1 cellular context compared by ENCODE assay signal in the genomic region with DNA sequence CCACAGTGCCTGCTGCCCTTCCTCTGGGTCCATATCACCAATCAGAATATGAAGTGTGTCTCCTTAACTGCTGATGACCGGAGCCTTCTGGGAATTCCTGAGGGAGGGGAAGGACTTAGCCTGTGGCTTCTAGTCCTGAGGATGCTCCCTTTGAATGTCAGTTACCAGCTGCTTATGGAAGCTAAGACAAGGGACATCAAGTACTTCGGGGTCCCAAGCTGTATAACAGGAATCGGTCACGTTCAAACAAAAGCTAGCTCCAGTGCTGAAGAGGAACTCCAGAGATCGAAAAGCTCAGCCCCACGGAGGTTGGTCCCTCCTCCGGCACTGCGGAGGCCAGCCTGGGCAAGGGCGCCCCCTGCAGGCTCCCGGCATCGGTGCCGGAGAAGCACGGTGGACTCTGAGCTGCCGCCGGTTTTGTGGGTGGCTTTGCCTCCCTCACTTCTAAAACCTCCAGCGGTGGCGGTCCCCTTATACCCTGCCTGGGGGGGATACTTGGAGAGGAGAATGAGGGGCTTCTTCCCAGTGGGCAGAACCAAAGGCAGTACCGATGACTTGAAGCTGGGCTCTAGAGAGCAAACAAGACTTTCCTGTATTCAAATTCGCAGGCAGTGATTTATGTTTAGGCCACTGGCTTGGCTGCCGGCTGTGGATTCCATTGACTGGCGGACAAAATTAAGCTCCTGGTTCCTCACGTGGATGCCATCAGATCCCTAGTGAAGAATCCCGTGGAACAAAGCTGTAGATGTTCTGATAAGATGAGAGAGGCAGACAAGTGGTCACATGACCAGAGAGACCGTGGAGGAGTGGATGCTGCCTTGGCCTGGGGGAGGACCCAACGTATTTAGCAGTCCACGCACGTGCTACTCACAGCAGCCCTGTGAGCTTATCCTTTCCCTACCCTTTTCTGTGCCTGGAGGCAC.
TF ChIP-seq lines count a peak whose summit lies in the region.

No MANE protein-coding gene starts in this region.

TF ChIP-seq in K562, 482 proteins besides CTCF, POLR2A, EP300 and RAD21 (continued from another document and continues in another):
- TF ChIP-seq, protein P1, sequence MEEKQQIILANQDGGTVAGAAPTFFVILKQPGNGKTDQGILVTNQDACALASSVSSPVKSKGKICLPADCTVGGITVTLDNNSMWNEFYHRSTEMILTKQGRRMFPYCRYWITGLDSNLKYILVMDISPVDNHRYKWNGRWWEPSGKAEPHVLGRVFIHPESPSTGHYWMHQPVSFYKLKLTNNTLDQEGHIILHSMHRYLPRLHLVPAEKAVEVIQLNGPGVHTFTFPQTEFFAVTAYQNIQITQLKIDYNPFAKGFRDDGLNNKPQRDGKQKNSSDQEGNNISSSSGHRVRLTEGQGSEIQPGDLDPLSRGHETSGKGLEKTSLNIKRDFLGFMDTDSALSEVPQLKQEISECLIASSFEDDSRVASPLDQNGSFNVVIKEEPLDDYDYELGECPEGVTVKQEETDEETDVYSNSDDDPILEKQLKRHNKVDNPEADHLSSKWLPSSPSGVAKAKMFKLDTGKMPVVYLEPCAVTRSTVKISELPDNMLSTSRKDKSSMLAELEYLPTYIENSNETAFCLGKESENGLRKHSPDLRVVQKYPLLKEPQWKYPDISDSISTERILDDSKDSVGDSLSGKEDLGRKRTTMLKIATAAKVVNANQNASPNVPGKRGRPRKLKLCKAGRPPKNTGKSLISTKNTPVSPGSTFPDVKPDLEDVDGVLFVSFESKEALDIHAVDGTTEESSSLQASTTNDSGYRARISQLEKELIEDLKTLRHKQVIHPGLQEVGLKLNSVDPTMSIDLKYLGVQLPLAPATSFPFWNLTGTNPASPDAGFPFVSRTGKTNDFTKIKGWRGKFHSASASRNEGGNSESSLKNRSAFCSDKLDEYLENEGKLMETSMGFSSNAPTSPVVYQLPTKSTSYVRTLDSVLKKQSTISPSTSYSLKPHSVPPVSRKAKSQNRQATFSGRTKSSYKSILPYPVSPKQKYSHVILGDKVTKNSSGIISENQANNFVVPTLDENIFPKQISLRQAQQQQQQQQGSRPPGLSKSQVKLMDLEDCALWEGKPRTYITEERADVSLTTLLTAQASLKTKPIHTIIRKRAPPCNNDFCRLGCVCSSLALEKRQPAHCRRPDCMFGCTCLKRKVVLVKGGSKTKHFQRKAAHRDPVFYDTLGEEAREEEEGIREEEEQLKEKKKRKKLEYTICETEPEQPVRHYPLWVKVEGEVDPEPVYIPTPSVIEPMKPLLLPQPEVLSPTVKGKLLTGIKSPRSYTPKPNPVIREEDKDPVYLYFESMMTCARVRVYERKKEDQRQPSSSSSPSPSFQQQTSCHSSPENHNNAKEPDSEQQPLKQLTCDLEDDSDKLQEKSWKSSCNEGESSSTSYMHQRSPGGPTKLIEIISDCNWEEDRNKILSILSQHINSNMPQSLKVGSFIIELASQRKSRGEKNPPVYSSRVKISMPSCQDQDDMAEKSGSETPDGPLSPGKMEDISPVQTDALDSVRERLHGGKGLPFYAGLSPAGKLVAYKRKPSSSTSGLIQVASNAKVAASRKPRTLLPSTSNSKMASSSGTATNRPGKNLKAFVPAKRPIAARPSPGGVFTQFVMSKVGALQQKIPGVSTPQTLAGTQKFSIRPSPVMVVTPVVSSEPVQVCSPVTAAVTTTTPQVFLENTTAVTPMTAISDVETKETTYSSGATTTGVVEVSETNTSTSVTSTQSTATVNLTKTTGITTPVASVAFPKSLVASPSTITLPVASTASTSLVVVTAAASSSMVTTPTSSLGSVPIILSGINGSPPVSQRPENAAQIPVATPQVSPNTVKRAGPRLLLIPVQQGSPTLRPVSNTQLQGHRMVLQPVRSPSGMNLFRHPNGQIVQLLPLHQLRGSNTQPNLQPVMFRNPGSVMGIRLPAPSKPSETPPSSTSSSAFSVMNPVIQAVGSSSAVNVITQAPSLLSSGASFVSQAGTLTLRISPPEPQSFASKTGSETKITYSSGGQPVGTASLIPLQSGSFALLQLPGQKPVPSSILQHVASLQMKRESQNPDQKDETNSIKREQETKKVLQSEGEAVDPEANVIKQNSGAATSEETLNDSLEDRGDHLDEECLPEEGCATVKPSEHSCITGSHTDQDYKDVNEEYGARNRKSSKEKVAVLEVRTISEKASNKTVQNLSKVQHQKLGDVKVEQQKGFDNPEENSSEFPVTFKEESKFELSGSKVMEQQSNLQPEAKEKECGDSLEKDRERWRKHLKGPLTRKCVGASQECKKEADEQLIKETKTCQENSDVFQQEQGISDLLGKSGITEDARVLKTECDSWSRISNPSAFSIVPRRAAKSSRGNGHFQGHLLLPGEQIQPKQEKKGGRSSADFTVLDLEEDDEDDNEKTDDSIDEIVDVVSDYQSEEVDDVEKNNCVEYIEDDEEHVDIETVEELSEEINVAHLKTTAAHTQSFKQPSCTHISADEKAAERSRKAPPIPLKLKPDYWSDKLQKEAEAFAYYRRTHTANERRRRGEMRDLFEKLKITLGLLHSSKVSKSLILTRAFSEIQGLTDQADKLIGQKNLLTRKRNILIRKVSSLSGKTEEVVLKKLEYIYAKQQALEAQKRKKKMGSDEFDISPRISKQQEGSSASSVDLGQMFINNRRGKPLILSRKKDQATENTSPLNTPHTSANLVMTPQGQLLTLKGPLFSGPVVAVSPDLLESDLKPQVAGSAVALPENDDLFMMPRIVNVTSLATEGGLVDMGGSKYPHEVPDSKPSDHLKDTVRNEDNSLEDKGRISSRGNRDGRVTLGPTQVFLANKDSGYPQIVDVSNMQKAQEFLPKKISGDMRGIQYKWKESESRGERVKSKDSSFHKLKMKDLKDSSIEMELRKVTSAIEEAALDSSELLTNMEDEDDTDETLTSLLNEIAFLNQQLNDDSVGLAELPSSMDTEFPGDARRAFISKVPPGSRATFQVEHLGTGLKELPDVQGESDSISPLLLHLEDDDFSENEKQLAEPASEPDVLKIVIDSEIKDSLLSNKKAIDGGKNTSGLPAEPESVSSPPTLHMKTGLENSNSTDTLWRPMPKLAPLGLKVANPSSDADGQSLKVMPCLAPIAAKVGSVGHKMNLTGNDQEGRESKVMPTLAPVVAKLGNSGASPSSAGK (IDR thresholded peaks at IDR 0.05): no peak
- no peak for TF ChIP-seq JUNB (CRISPR knock-in tag; conservative IDR thresholded peaks at IDR 0.05)
- no peak for TF ChIP-seq MIER1 (IDR thresholded peaks at IDR 0.05; ENCODE audit: low read depth)
- TF ChIP-seq CBX5 (IDR thresholded peaks at IDR 0.05; ENCODE audit: borderline replicate concordance, low read depth): 0 out of 2 replicates have a peak, but pooled peaks have one; percentile 27
- no peak; the same call in 1 of the 2 replicates for TF ChIP-seq VEZF1 (CRISPR knock-in tag; IDR thresholded peaks at IDR 0.05)
- TF ChIP-seq DPF2 (IDR thresholded peaks at IDR 0.05): peak; percentile 41; the same call in 1 of the 2 replicates
- 0 out of 2 replicates have a peak, but pooled peaks have one; percentile 70 for TF ChIP-seq ZBTB9 (CRISPR knock-in tag; IDR thresholded peaks at IDR 0.05)
- no peak for TF ChIP-seq KAT2B (IDR thresholded peaks at IDR 0.05; ENCODE audit: low read depth, low read length)
- TF ChIP-seq MLLT1 (IDR thresholded peaks at IDR 0.05): no peak
- no peak for TF ChIP-seq MYBL2 (IDR thresholded peaks at IDR 0.05; ENCODE audit: low read depth)
- no peak for TF ChIP-seq MYBL2 (CRISPR knock-in tag; IDR thresholded peaks at IDR 0.05; ENCODE audit: borderline replicate concordance)
- no peak for TF ChIP-seq ZNF780A (CRISPR knock-in tag; IDR thresholded peaks at IDR 0.05)
- TF ChIP-seq ARID4B (CRISPR knock-in tag; IDR thresholded peaks at IDR 0.05): no peak
- TF ChIP-seq, protein P2, sequence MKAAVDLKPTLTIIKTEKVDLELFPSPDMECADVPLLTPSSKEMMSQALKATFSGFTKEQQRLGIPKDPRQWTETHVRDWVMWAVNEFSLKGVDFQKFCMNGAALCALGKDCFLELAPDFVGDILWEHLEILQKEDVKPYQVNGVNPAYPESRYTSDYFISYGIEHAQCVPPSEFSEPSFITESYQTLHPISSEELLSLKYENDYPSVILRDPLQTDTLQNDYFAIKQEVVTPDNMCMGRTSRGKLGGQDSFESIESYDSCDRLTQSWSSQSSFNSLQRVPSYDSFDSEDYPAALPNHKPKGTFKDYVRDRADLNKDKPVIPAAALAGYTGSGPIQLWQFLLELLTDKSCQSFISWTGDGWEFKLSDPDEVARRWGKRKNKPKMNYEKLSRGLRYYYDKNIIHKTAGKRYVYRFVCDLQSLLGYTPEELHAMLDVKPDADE (conservative IDR thresholded peaks at IDR 0.05; ENCODE audit: control insufficient read depth, low read depth, low read length): no peak
- no peak for TF ChIP-seq ZNF165 (CRISPR knock-in tag; IDR thresholded peaks at IDR 0.05; ENCODE audit: borderline replicate concordance)
- no peak for TF ChIP-seq HNRNPLL (IDR thresholded peaks at IDR 0.05; ENCODE audit: low read depth, low read length, poor library complexity, severe bottlenecking)
- TF ChIP-seq PTBP1 (IDR thresholded peaks at IDR 0.05; ENCODE audit: low read depth, low read length): no peak
- TF ChIP-seq, protein P3, sequence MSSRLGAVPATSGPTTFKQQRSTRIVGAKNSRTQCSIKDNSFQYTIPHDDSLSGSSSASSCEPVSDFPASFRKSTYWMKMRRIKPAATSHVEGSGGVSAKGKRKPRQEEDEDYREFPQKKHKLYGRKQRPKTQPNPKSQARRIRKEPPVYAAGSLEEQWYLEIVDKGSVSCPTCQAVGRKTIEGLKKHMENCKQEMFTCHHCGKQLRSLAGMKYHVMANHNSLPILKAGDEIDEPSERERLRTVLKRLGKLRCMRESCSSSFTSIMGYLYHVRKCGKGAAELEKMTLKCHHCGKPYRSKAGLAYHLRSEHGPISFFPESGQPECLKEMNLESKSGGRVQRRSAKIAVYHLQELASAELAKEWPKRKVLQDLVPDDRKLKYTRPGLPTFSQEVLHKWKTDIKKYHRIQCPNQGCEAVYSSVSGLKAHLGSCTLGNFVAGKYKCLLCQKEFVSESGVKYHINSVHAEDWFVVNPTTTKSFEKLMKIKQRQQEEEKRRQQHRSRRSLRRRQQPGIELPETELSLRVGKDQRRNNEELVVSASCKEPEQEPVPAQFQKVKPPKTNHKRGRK (tag; IDR thresholded peaks at IDR 0.05): no peak
- no peak for TF ChIP-seq ETV1 (tag; conservative IDR thresholded peaks at IDR 0.05; ENCODE audit: low read depth)
- TF ChIP-seq, protein P4, sequence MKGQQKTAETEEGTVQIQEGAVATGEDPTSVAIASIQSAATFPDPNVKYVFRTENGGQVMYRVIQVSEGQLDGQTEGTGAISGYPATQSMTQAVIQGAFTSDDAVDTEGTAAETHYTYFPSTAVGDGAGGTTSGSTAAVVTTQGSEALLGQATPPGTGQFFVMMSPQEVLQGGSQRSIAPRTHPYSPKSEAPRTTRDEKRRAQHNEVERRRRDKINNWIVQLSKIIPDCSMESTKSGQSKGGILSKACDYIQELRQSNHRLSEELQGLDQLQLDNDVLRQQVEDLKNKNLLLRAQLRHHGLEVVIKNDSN (CRISPR knock-in tag; IDR thresholded peaks at IDR 0.05): peak; percentile 56; the same call in 1 of the 2 replicates
